18 cellular contexts compared by ENCODE assay signal in genomic region chr6:53041356-53041755, GRCh38. TPM values are rescaled to one million over a fixed set of nuclear protein-coding genes. Genes with fewer than 3 reads are reported as not detected.
A peak's percentile ranks its signal among the peaks of the same experiment; 100 is the strongest.
DNase-seq lines count a peak whose midpoint lies in the region; ATAC-seq and TF ChIP-seq lines count a peak whose summit lies in the region.
"Had no signal": no experiment of that assay in that cellular context is flagged by ENCODE, and none has a peak within 500 bp of the region (broad histone marks: within the 10 kb centered on the region; RNA-seq: fewer than 3 reads in every experiment).

No MANE protein-coding gene starts in this region.

- ATAC-seq in HG02973 (IDR thresholded peaks at IDR 0.05; ENCODE audit: unreplicated experiment) (no peak), HG03280 (IDR thresholded peaks at IDR 0.05; ENCODE audit: unreplicated experiment) (no peak)
- ATAC-seq: stimulated activated naive CD8-positive, alpha-beta T cell treated with anti-CD3 and anti-CD28 coated beads, Interleukin-15, Interleukin-2, amounts not matched to agents 100 U/mL and 50 U/mL, for 24 hours had no signal

- H3K4me3 ChIP-seq in esophagus muscularis mucosa = no peak overlapping the region
- H3K4me3 ChIP-seq: uterus had no signal

- H3K4me1 ChIP-seq in esophagus muscularis mucosa = peaks cover 32 to 42% (median 39%) of the 10 kb centered on the region in 4 donors
- H3K4me1 ChIP-seq: uterus had no signal

- no peaks in the 10 kb centered on the region for H3K27me3 ChIP-seq in esophagus muscularis mucosa
- H3K27me3 ChIP-seq: neutrophil, uterus had no signal

- TF ChIP-seq POLR2A in esophagus muscularis mucosa (IDR thresholded peaks at IDR 0.05; ENCODE audit: low read depth) = no peak

- 65% methylated on average over 4 of the region's 4 CpGs for WGBS in esophagus muscularis mucosa

- peak; percentile 23 for DNase-seq in AG20443 (ENCODE audit: low spot score)
- peak; percentile 19 for DNase-seq in RPMI7951 (ENCODE audit: low read depth)
- no peak for DNase-seq in esophagus muscularis mucosa (ENCODE audit: extremely low spot score)
- peak; percentile 38 for DNase-seq in renal cortical epithelial cell (ENCODE audit: low read depth)
- DNase-seq in NCI-H146 (lab: John Stamatoyannopoulos, UW) = no peak
- no peak for DNase-seq in stimulated activated CD4-positive, alpha-beta T cell treated with anti-CD3 and anti-CD28 coated beads, Interleukin-2, amount 100 ng/mL, for 24 hours
- DNase-seq: activated CD4-positive, alpha-beta T cell treated with anti-CD3 and anti-CD28 coated beads, Interleukin-2, amount 10 ng/mL, durations not matched to agents 7 days and 5 days; DMS 273 treated with DMSO at 0.1 percent for 48 hours; endodermal cell; immature natural killer cell; KG1; NK-92 treated with Interleukin-12 subunit alpha and Interleukin-12 subunit beta, amount 100 ng/mL, for 24 hours; SHP77 treated with DMSO at 0.1 percent for 48 hours; stimulated activated naive CD8-positive, alpha-beta T cell treated with anti-CD3 and anti-CD28 coated beads, Interleukin-15, Interleukin-2, amounts not matched to agents 100 U/mL and 50 U/mL, for 24 hours; uterus had no signal

- peak overlapping the region; percentile 18 to 41 (median 26) for H3K27ac ChIP-seq in esophagus muscularis mucosa (replicated peaks in 1 of 4)
- H3K27ac ChIP-seq: neutrophil, uterus had no signal

- intact Hi-C loops in esophagus muscularis mucosa (cut with DNase I) = no loop called here

- TF ChIP-seq CTCF in esophagus muscularis mucosa (IDR thresholded peaks at IDR 0.05) = no peak

- H3K36me3 ChIP-seq in esophagus muscularis mucosa = peaks cover 9 to 42% (median 31%) of the 10 kb centered on the region in 4 donors
- H3K36me3 ChIP-seq: uterus had no signal

- H3K9me3 ChIP-seq in esophagus muscularis mucosa = no peaks in the 10 kb centered on the region
- H3K9me3 ChIP-seq: neutrophil, uterus had no signal

- TF ChIP-seq EP300 in esophagus muscularis mucosa (IDR thresholded peaks at IDR 0.05) = no peak

RNA-seq across cellular contexts. Expression of gene CILK1, which starts 20.3 kb away (rescaled TPM):
- 16.0 and 19.0 TPM in 2 replicates for total RNA-seq in RPMI7951 (2014; rRNA removed; shearing (Covaris generic))
- total RNA-seq in esophagus muscularis mucosa = 10 to 100 TPM; 19.9 to 30.0 (median 24.4) TPM
- 4.0 and 6.3 TPM in 2 replicates for total RNA-seq in renal cortical epithelial cell

RNA-seq across cellular contexts. Expression of gene FBXO9, which starts 23.8 kb away (rescaled TPM):
- total RNA-seq in RPMI7951 (2014; rRNA removed; shearing (Covaris generic)) = 28.7 and 43.4 TPM in 2 replicates
- total RNA-seq in esophagus muscularis mucosa (10 to 100 TPM; 58.5 to 95.5 (median 73.1) TPM), renal cortical epithelial cell (40.6 and 58.4 TPM in 2 replicates)

RNA-seq across cellular contexts. Expression of gene GSTA4, which starts 46.3 kb away (rescaled TPM):
- 16.1 and 18.7 TPM in 2 replicates for total RNA-seq in RPMI7951 (2014; rRNA removed; shearing (Covaris generic))
- total RNA-seq in esophagus muscularis mucosa (10 to 100 TPM; 16.6 to 23.2 (median 17.7) TPM), renal cortical epithelial cell (16.3 and 36.6 TPM in 2 replicates)

Comparison
In these comparisons a context has a peak if more than half of its experiments do, and no peak if none do; other contexts are left out.
1. DNase-seq: peak in AG20443 (single experiment), RPMI7951 (single experiment) and renal cortical epithelial cell (single experiment); none in esophagus muscularis mucosa (single experiment), NCI-H146 (single experiment) and stimulated activated CD4-positive, alpha-beta T cell treated with anti-CD3 and anti-CD28 coated beads, Interleukin-2, amount 100 ng/mL, for 24 hours (0 of 2).